ENCODE assay signal across 10 cellular contexts in the genomic region with DNA sequence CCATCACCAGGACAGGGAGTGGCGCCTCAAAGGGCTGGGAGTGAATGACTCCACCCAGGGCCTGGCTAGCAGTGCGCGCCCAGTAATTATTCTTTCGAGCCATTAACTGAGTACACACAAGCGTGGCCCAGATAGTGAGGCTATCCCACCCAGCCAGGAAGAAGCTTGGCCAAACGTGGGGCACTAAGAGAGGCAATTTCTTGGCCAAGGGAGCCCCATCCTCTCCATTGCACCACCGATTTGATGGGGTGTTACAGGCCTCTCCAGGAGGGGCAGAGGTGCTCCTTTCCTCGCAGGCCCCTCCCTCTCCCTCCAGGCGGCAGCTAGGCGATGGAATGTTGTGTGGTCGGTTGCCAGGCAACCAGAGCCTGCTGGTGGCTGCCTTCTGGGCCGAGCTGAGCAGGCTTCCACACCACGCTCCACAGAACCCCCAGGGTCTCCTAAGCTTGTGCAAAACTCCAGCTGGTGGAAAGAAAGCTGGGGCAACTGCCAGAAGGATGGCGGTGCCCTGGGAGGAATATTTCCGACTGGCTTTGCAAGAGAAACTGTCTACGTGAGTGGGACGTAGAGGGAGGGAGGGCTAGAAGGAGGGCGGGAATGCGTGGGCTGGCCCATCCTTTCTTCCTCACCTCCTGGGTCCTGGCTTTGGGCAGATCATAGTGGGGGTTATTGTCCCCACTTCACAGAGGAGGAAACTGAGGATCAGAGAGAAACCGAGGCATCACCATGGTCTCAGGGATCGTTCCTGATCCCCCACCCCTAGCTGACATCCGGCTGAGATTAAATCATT. TPM values are rescaled to one million over a fixed set of nuclear protein-coding genes. Genes with fewer than 3 reads are reported as not detected.
DNase-seq lines count a peak whose midpoint lies in the region; ATAC-seq, FAIRE-seq and TF ChIP-seq lines count a peak whose summit lies in the region.
"Had no signal": no experiment of that assay in that cellular context is flagged by ENCODE, and none has a peak within 500 bp of the region (broad histone marks: within the 10 kb centered on the region; RNA-seq: fewer than 3 reads in every experiment).

A gene (plus strand): TSS at position 364 of the 790 bp plus-strand sequence. CDS start 134 bp downstream, at position 498.

- H3K9ac ChIP-seq in keratinocyte (ENCODE audit: control insufficient read depth, extremely low read depth, insufficient read depth, low read length) = no peak within 1 kb of the TSS

- H3K4me1 ChIP-seq in keratinocyte (ENCODE audit: control insufficient read depth, extremely low read depth, insufficient read depth, low read length) = peaks cover 16% of the 10 kb centered on the region

- peaks cover 21% of the 10 kb centered on the region for H3K4me1 Mint-ChIP-seq in type B pancreatic cell (ENCODE audit: unreplicated experiment)

- no peak within 1 kb of the TSS for H3K27ac ChIP-seq in keratinocyte (ENCODE audit: control insufficient read depth, insufficient read depth, low read length)

- H3K36me3 Mint-ChIP-seq in type B pancreatic cell = no peaks in the 10 kb centered on the region
- H3K36me3 Mint-ChIP-seq: CD4-positive, CD25-positive, alpha-beta regulatory T cell had no signal

- no peak for TF ChIP-seq CTCF in cardiac fibroblast (IDR thresholded peaks at IDR 0.05; ENCODE audit: low read depth, low read length)
- peak in 1 of 3 experiments; percentile 16 for TF ChIP-seq CTCF in keratinocyte (optimal IDR thresholded peaks at IDR 0.05 in 1 of 3, IDR thresholded peaks at IDR 0.05 in 1 of 3, conservative IDR thresholded peaks at IDR 0.05 in 1 of 3; ENCODE audit: extremely low read depth in 1 of 3, insufficient read depth in 2 of 3, low read length in 3 of 3)
- TF ChIP-seq CTCF in type B pancreatic cell (conservative IDR thresholded peaks at IDR 0.05) = peak; percentile 24

- no peak for ATAC-seq in GM19328 (IDR thresholded peaks at IDR 0.05; ENCODE audit: unreplicated experiment)

- H3K4me3 ChIP-seq in cardiac fibroblast (replicated peaks in 1 of 2; ENCODE audit: low read depth in 2 of 2, low read length in 2 of 2) = no peak within 1 kb of the TSS
- no peak within 1 kb of the TSS for H3K4me3 ChIP-seq in keratinocyte (ENCODE audit: control insufficient read depth in 2 of 3, extremely low read depth in 1 of 3, insufficient read depth in 2 of 3, low read depth in 1 of 3, low read length in 3 of 3)

- no peaks in the 10 kb centered on the region for H3K9me3 ChIP-seq in keratinocyte (ENCODE audit: control insufficient read depth, low read depth, low read length)

- peak within 1 kb of the TSS; percentile 90 for H3K27ac Mint-ChIP-seq in type B pancreatic cell
- H3K27ac Mint-ChIP-seq: CD4-positive, CD25-positive, alpha-beta regulatory T cell had no signal

- H3K27me3 ChIP-seq in keratinocyte (ENCODE audit: control insufficient read depth, extremely low read depth, insufficient read depth, low read length) = peaks cover 12% of the 10 kb centered on the region

- DNase-seq in SIG-M5 treated with dmso at 0.1 percent for 504 hours (lab: John Stamatoyannopoulos, UW; ENCODE audit: unreplicated experiment) = peak; percentile 42
- no peak for DNase-seq in SIG-M5 (lab: John Stamatoyannopoulos, UW)
- peak; percentile 87 to 90 for DNase-seq in NCI-H526 (lab: John Stamatoyannopoulos, UW)
- peak; percentile 74 to 94 for DNase-seq in cardiac fibroblast (ENCODE audit: low read depth in 2 of 2)
- DNase-seq in keratinocyte (ENCODE audit: low read depth, low spot score) = no peak
- DNase-seq in type B pancreatic cell (ENCODE audit: extremely low spot score, unreplicated experiment) = peak; percentile 85
- DNase-seq in activated effector memory CD4-positive, alpha-beta T cell treated with anti-CD3 and anti-CD28 coated beads, Interleukin-2, amount 50 U/mL, for 16 hours = no peak
- DNase-seq: CD4-positive, CD25-positive, alpha-beta regulatory T cell had no signal

- FAIRE-seq in keratinocyte (lab: Jason Lieb, UNC) = peak; percentile 82
- FAIRE-seq: TTC549 had no signal

- no peaks in the 10 kb centered on the region for H4K20me1 ChIP-seq in keratinocyte (ENCODE audit: control insufficient read depth, extremely low read depth, insufficient read depth, low read length)

- H2AFZ ChIP-seq in keratinocyte (ENCODE audit: control insufficient read depth, low read length) = no peak within 1 kb of the TSS

- H3K9me1 ChIP-seq in keratinocyte (ENCODE audit: control insufficient read depth, extremely low read depth, insufficient read depth, low read length) = no peaks in the 10 kb centered on the region

- peak within 1 kb of the TSS; percentile 29 for H3K4me2 ChIP-seq in keratinocyte (ENCODE audit: control insufficient read depth, extremely low read depth, insufficient read depth, low read depth, low read length)

- H3K27me3 Mint-ChIP-seq in type B pancreatic cell = peaks cover 24% of the 10 kb centered on the region

- H3K79me2 ChIP-seq in keratinocyte (ENCODE audit: control insufficient read depth, insufficient read depth, low read length) = no peaks in the 10 kb centered on the region

- H3K9me3 Mint-ChIP-seq in type B pancreatic cell = no peaks in the 10 kb centered on the region

- peak within 1 kb of the TSS; percentile 57 for H3K4me3 Mint-ChIP-seq in type B pancreatic cell

- dilution Hi-C loops in keratinocyte (cut with MboI; ENCODE audit: extremely low pct_ligation_motif_present, low sequenced_read_pairs) = loop anchor here (25.0 kb wide), 1 partner anchor 87 kb away; a partner anchor contains a TSS

- H3K36me3 ChIP-seq in keratinocyte (ENCODE audit: control insufficient read depth in 2 of 2, extremely low read depth in 1 of 2, insufficient read depth in 2 of 2, low read length in 2 of 2) = no peaks in the 10 kb centered on the region

RNA-seq across cellular contexts. Expression of the gene that starts here (rescaled TPM):
- polyA plus RNA-seq in keratinocyte = not detected in 3 replicates
- polyA plus RNA-seq in keratinocyte (2011; ENCODE audit: low read depth) = not detected
- polyA plus RNA-seq in keratinocyte (2011; cell fraction: cytosol; rRNA removed) = not detected in 2 replicates
- polyA plus RNA-seq in keratinocyte (2011; cell fraction: nucleus; rRNA removed) = not detected in 2 replicates
- polyA plus RNA-seq in keratinocyte (2012; ENCODE audit: low replicate concordance) = not detected in 2 replicates
- not detected in 3 replicates for polyA minus RNA-seq in keratinocyte
- not detected for polyA minus RNA-seq in keratinocyte (2011; cell fraction: cytosol; rRNA and poly(A)+ RNA removed)
- polyA minus RNA-seq in keratinocyte (2011; cell fraction: nucleus; rRNA and poly(A)+ RNA removed) = not detected in 2 replicates
- 0.27 and 0.81 TPM in 2 replicates for total RNA-seq in type B pancreatic cell (ENCODE audit: low replicate concordance)
- polyA plus RNA-seq: CD4-positive, CD25-positive, alpha-beta regulatory T cell had no signal

Comparison
In these comparisons a context has a peak if more than half of its experiments do, and no peak if none do; other contexts are left out.
1. DNase-seq: peak in SIG-M5 treated with dmso at 0.1 percent for 504 hours (single experiment), NCI-H526 (2 of 2) and cardiac fibroblast (2 of 2); none in SIG-M5 (single experiment), keratinocyte (single experiment) and activated effector memory CD4-positive, alpha-beta T cell treated with anti-CD3 and anti-CD28 coated beads, Interleukin-2, amount 50 U/mL, for 16 hours (single experiment).
2. Peak in DNase-seq in type B pancreatic cell; RNA of the gene not detected or under 1 TPM.